ENCODE assay signal across 21 cellular contexts in the genomic region with DNA sequence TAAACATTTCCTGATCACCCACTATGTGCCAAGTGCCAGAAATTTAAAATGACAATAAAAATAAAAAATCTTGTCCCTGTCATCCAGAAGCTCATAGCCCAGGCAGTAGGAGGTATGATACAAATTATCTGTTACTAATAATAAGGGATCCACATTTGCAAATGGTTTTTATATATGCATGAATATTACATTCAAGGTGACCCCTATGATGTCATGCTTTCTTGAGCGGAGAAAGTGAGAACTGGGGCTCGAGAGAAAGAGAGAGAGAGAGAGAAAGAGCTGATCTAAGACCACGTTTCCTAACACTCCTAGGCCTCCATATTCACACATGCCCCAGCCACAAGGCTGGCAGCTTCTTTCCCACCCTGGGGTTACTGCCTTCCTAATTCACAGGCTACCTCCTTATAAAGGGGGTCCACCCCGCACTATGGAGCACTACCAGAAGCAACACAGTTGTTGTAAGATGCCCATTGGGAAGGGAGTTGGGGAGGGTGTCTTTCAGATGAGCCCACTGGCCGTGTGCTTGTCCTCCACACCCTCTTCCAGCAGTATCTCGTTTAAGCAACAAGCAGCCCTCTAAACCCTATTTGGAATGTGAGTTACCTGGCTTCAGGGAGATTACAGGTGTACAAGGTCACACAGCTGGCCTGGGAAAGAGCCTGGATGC. TPM values are rescaled to one million over a fixed set of nuclear protein-coding genes. Genes with fewer than 3 reads are reported as not detected.
A peak's percentile ranks its signal among the peaks of the same experiment; 100 is the strongest.
DNase-seq lines count a peak whose midpoint lies in the region; ATAC-seq, FAIRE-seq and TF ChIP-seq lines count a peak whose summit lies in the region.
"Had no signal": no experiment of that assay in that cellular context is flagged by ENCODE, and none has a peak within 500 bp of the region (broad histone marks: within the 10 kb centered on the region; RNA-seq: fewer than 3 reads in every experiment).

No MANE protein-coding gene starts in this region.

- H3K56ac ChIP-seq in mesendoderm (ENCODE audit: low read length): peak overlapping the region; percentile 92

- peak; percentile 32 for ATAC-seq in GM12878
- ATAC-seq in HG03196 (IDR thresholded peaks at IDR 0.05; ENCODE audit: unreplicated experiment): no peak
- ATAC-seq: activated CD8-positive, alpha-beta memory T cell treated with anti-CD3 and anti-CD28 coated beads, Interleukin-2, amount 10 ng/mL, durations not matched to agents 7 days and 5 days; SK-N-SH treated with all-trans-retinoic acid at 6 μM for 48 hours had no signal

- SMC1A ChIA-PET in GM12878 (lab: Charles Lee; ENCODE audit: uncharacterized antibody, unreplicated experiment): interaction anchor here (0.7 to 6.2 kb wide), 13 partner anchors 9 to 148 kb away, joined by 3 to 31 read pairs (median 6); no protein-coding TSS in a partner anchor

- H3K18ac ChIP-seq in mesendoderm (ENCODE audit: low read length): no peak overlapping the region

- peak overlapping the region; percentile 96 for H2BK5ac ChIP-seq in mesendoderm (ENCODE audit: low read length)

- 54% methylated on average over 2 of the region's 6 CpGs for WGBS in HUES64
- 21% methylated on average over 6 of the region's 6 CpGs for WGBS in GM12878 (ENCODE audit: insufficient coverage, insufficient replicate concordance, low lambda C conversion rate, missing lambda C conversion rate)
- WGBS in mesendoderm (ENCODE audit: extremely low coverage, insufficient coverage, low lambda C conversion rate): no CpG with 5 or more reads among the region's 6 CpGs

- TF ChIP-seq RAD21 in GM12878 (IDR thresholded peaks at IDR 0.05; ENCODE audit: insufficient read depth, low read depth, low read length): no peak

- H3K27me3 ChIP-seq in HUES64 (ENCODE audit: insufficient read depth, low read length): peaks cover 71% of the 10 kb centered on the region
- no peaks in the 10 kb centered on the region for H3K27me3 ChIP-seq in GM12878 (replicated peaks in 1 of 2; ENCODE audit: control insufficient read depth in 2 of 2, insufficient read depth in 2 of 2, low read length in 1 of 2)
- H3K27me3 ChIP-seq in mesendoderm (ENCODE audit: insufficient read depth, low read length, poor library complexity): no peaks in the 10 kb centered on the region
- H3K27me3 ChIP-seq: MG63 had no signal

- no peak overlapping the region for H4K8ac ChIP-seq in mesendoderm (ENCODE audit: low read depth, low read length)

- no peaks in the 10 kb centered on the region for H3K79me2 ChIP-seq in GM12878 (ENCODE audit: control insufficient read depth, insufficient read depth, low read length)
- peaks cover 2% of the 10 kb centered on the region for H3K79me2 ChIP-seq in mesendoderm (ENCODE audit: control insufficient read depth, insufficient read depth, low read length)

- DNase-seq in GM12865 (ENCODE audit: low read depth) (peak; percentile 33), GM12878 (ENCODE audit: low read depth, low spot score) (no peak), mesendoderm (peak; percentile 37), NAMALWA (ENCODE audit: low spot score) (no peak), HTR-8/SVneo (ENCODE audit: insufficient read length, low spot score) (no peak), Ammon's horn (ENCODE audit: low spot score) (no peak)
- DNase-seq: activated CD4-positive, alpha-beta T cell treated with anti-CD3 and anti-CD28 coated beads, Interleukin-2, amount 50 U/mL, for 1 hour; activated CD8-positive, alpha-beta memory T cell treated with anti-CD3 and anti-CD28 coated beads, Interleukin-2, amount 10 ng/mL, durations not matched to agents 7 days and 5 days; activated naive CD4-positive, alpha-beta T cell treated with anti-CD3 and anti-CD28 coated beads, Interleukin-2, amount 50 U/mL, for 16 hours; dermis blood vessel endothelial cell; DMS153; GDM1; MG63; NCI-H1417 treated with DMSO at 0.1 percent for 48 hours; NK-92 treated with Interleukin-12 subunit alpha and Interleukin-12 subunit beta, amount 100 ng/mL, for 24 hours had no signal

- no peaks in the 10 kb centered on the region for H3K79me1 ChIP-seq in mesendoderm (ENCODE audit: low read length)

- no peaks in the 10 kb centered on the region; the same call in 1 of the 2 replicates for H4K20me1 ChIP-seq in GM12878 (ENCODE audit: control insufficient read depth, insufficient read depth)

- RAD21 ChIA-PET in GM12878 (lab: Charles Lee; ENCODE audit: unreplicated experiment): interaction anchor here (0.9 to 3.7 kb wide), 10 partner anchors 12 to 208 kb away, joined by 3 to 23 read pairs (median 4); no protein-coding TSS in a partner anchor

- no peak for TF ChIP-seq CTCF in GM12865 (IDR thresholded peaks at IDR 0.05; ENCODE audit: insufficient read depth, low read depth, low read length, missing control alignments)
- TF ChIP-seq CTCF in GM12878 (IDR thresholded peaks at IDR 0.05 in 2 of 3, conservative IDR thresholded peaks at IDR 0.05 in 1 of 3; ENCODE audit: control insufficient read depth in 2 of 3, extremely low read depth in 1 of 3, insufficient read depth in 1 of 3, low read depth in 3 of 3, low read length in 3 of 3): no peak

- no peak overlapping the region for H2BK15ac ChIP-seq in mesendoderm (replicated peaks; ENCODE audit: low read depth)

- H4K5ac ChIP-seq in mesendoderm (ENCODE audit: low read length): peak overlapping the region; percentile 74

- H3K4me3 ChIP-seq in GM12865 (ENCODE audit: low read depth, low read length): peak overlapping the region; percentile 49
- H3K4me3 ChIP-seq in HUES64 (ENCODE audit: low read length): peak overlapping the region; percentile 4
- H3K4me3 ChIP-seq in GM12878: peak overlapping the region; percentile 26; the same call in 1 of the 2 replicates
- H3K4me3 ChIP-seq in mesendoderm (ENCODE audit: low read length): no peak overlapping the region
- H3K4me3 ChIP-seq: MG63 had no signal

- TF ChIP-seq EP300 in GM12878 (IDR thresholded peaks at IDR 0.05; ENCODE audit: borderline replicate concordance in 1 of 2, control insufficient read depth in 1 of 2, low read depth in 2 of 2, low read length in 2 of 2): no peak

- H3K4me2 ChIP-seq in GM12878 (ENCODE audit: control insufficient read depth, insufficient read depth) (peak overlapping the region; percentile 1), mesendoderm (ENCODE audit: low read length) (peak overlapping the region; percentile 19)

- CTCF ChIA-PET in GM12878 (lab: Yijun Ruan, JAX): interaction anchor here (0.7 to 4.5 kb wide), 11 partner anchors 10 to 209 kb away, joined by 3 to 44 read pairs (median 7); no protein-coding TSS in a partner anchor

- H3K23ac ChIP-seq in mesendoderm (ENCODE audit: low read length): peak overlapping the region; percentile 15

- H3K4ac ChIP-seq in mesendoderm (ENCODE audit: low read depth, low read length): peak overlapping the region; percentile 47

- H3K36me3 ChIP-seq in HUES64 (ENCODE audit: insufficient read depth, low read length) (no peaks in the 10 kb centered on the region), GM12878 (ENCODE audit: control insufficient read depth in 2 of 2, insufficient read depth in 2 of 2, low read length in 1 of 2) (no peaks in the 10 kb centered on the region), mesendoderm (ENCODE audit: control insufficient read depth, insufficient read depth, low read length) (no peaks in the 10 kb centered on the region)
- H3K36me3 ChIP-seq: MG63 had no signal

- BruUV-seq in GM12878 (replicated peaks; lab: Mats Ljungman, UMichigan): TSS peak; percentile 82

- TF ChIP-seq POLR2A in GM12878 (IDR thresholded peaks at IDR 0.05; ENCODE audit: low read depth, low read length): no peak

- H3K9ac ChIP-seq in HUES64 (ENCODE audit: low read depth, low read length) (no peak overlapping the region), GM12878 (ENCODE audit: control insufficient read depth, insufficient read depth, low read length) (no peak overlapping the region), mesendoderm (ENCODE audit: low read length) (peak overlapping the region; percentile 59)

- H3K9me3 ChIP-seq in HUES64 (ENCODE audit: insufficient read depth, low read depth, low read length): no peaks in the 10 kb centered on the region
- no peaks in the 10 kb centered on the region for H3K9me3 ChIP-seq in GM12878 (replicated peaks; ENCODE audit: control insufficient read depth, insufficient read depth, low read length)

- in situ Hi-C loops in GM12878 (cut with MboI): no loop called here

- H3K4me1 ChIP-seq in HUES64 (ENCODE audit: insufficient read depth, low read length) (peaks cover 49% of the 10 kb centered on the region), GM12878 (ENCODE audit: control insufficient read depth, insufficient read depth, low read length) (peaks cover 10% of the 10 kb centered on the region), mesendoderm (ENCODE audit: control insufficient read depth, low read depth, low read length) (peaks cover 41% of the 10 kb centered on the region)

- peak overlapping the region; percentile 79 for H2AK5ac ChIP-seq in mesendoderm (ENCODE audit: low read length)

- H3K27ac ChIP-seq in HUES64 (ENCODE audit: low read depth, low read length) (peak overlapping the region; percentile 56; the same call in 1 of the 2 replicates), GM12878 (ENCODE audit: control insufficient read depth, insufficient read depth) (no peak overlapping the region), mesendoderm (ENCODE audit: low read depth, low read length) (peak overlapping the region; percentile 69)

- H2BK120ac ChIP-seq in mesendoderm (ENCODE audit: low read depth, low read length): no peak overlapping the region

- intact Hi-C loops in GM12878 (cut with micrococcal nuclease; ENCODE audit: unreplicated experiment): loop anchor here (5.0 kb wide), 1 partner anchor 93 kb away; no protein-coding TSS in a partner anchor

- POLR2A ChIA-PET in GM12878 (lab: Charles Lee): interaction anchor here (1.3 to 2.6 kb wide), 3 partner anchors 8 to 15 kb away, joined by 4 to 9 read pairs (median 5); no protein-coding TSS in a partner anchor

- H2AFZ ChIP-seq in GM12878 (ENCODE audit: control insufficient read depth, low read depth, low read length): peak overlapping the region; percentile 33; the same call in 1 of the 2 replicates

- FAIRE-seq in GM12878 (lab: Jason Lieb, UNC): no peak
- no peak for FAIRE-seq in HTR-8/SVneo (lab: Jason Lieb, UNC)
- FAIRE-seq: GM12891 had no signal

RNA-seq across cellular contexts. Expression of a gene that starts 28.8 kb away (rescaled TPM):
- polyA plus RNA-seq in HUES64 (2013, experiment 1 of 2): 9.4 TPM
- polyA plus RNA-seq in HUES64 (2013, experiment 2 of 2): 8.2 TPM
- not detected in 2 replicates for total RNA-seq in GM12878 (2013; cell fraction: nucleolus; rRNA removed)
- not detected in 2 replicates for total RNA-seq in GM12878 (2014; rRNA removed)
- not detected in 2 replicates for total RNA-seq in GM12878 (2014; rRNA removed; fragmentation: Illumina TruSeq; extraction: Trizol)
- 0.05 TPM in 1 of 2 replicates, not detected in the other for total RNA-seq in GM12878 (2021)
- polyA plus RNA-seq in GM12878 (2011; ENCODE audit: low read depth): 0.13 TPM
- not detected in 2 replicates for polyA plus RNA-seq in GM12878 (2011; rRNA removed)
- not detected in 2 replicates for polyA plus RNA-seq in GM12878 (2011; cell fraction: cytosol; rRNA removed)
- not detected in 2 replicates for polyA plus RNA-seq in GM12878 (2011; cell fraction: nucleus; rRNA removed)
- 0.13 and 0.27 TPM in 2 replicates for polyA plus RNA-seq in GM12878 (2012)
- not detected in 2 replicates for polyA plus RNA-seq in GM12878 (2014; fragmentation: Illumina TruSeq; extraction: Trizol)
- not detected for polyA plus RNA-seq in GM12878 (2014; fragmentation: Nextera tagmentation; extraction: Ambion mirVana)
- polyA plus RNA-seq in GM12878 (2014; rRNA removed): not detected in 2 replicates
- polyA plus RNA-seq in GM12878 (2016; fragmentation: Nextera tagmentation; extraction: Ambion mirVana): not detected
- polyA minus RNA-seq in GM12878 (2011; rRNA and poly(A)+ RNA removed): not detected in 2 replicates
- polyA minus RNA-seq in GM12878 (2011; cell fraction: cytosol; rRNA and poly(A)+ RNA removed): not detected in 2 replicates
- not detected in 2 replicates for polyA minus RNA-seq in GM12878 (2011; cell fraction: nucleus; rRNA and poly(A)+ RNA removed)
- polyA plus RNA-seq in mesendoderm (2013, experiment 1 of 2): 26.7 TPM
- polyA plus RNA-seq in mesendoderm (2013, experiment 2 of 2): 26.5 TPM
- total RNA-seq: activated CD8-positive, alpha-beta memory T cell treated with anti-CD3 and anti-CD28 coated beads, Interleukin-2, amount 10 ng/mL, durations not matched to agents 7 days and 5 days; glomerular endothelial cell; T-helper 2 cell treated with Interferon-gamma antibody and Interleukin-4, amounts not matched to agents 100 ng/mL and 5 ng/mL, for 36 hours had no signal

Comparison
In these comparisons a context has a peak if more than half of its experiments do, and no peak if none do; other contexts are left out.
1. DNase-seq: peak in GM12865 (single experiment) and mesendoderm (single experiment); none in GM12878 (single experiment), NAMALWA (single experiment), HTR-8/SVneo (single experiment) and Ammon's horn (single experiment).